ENCODE assay signal across 9 cellular contexts in the genomic region with DNA sequence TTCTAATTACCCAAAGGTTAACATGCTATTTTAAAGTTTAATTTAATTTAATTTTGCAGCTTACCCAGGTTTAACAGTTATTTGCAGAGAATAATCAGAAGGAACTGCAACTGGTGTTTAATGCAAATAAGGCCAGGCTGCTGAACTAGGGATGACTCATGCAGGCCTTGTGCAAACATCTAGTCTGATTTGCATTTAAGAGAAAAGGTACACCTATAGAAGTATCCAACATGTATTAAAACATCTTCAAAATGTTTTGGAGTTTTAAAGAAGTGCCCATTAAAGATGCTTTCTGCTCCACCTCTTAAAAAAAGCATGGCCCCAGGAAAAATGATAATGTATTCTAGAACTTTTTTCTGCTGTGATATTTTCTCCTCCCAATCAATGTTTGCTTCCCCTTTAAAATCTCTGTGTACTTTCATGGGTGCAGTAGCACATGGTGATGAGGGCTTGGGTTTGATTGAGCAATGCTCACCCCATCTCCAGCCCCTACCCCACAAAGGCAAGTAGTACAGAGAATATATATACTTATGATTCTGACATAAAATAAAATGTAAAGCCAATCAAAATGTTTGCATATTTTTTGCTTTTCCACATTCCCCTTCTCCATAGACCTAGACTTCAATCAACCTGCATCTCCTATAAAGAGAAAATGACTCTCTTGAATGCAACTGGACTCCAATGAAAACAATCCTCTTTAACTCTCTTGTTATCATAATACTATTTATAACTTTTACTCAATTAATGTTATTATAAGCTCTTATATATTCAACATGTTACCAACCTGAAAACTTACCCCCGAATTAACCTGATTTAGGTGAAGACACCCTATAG. TPM values are rescaled to one million over a fixed set of nuclear protein-coding genes. Genes with fewer than 3 reads are reported as not detected.
A peak's percentile ranks its signal among the peaks of the same experiment; 100 is the strongest.
DNase-seq lines count a peak whose midpoint lies in the region; ATAC-seq and TF ChIP-seq lines count a peak whose summit lies in the region.
"Had no signal": no experiment of that assay in that cellular context is flagged by ENCODE, and none has a peak within 500 bp of the region (broad histone marks: within the 10 kb centered on the region; RNA-seq: fewer than 3 reads in every experiment).

No MANE protein-coding gene starts in this region.

- no peak overlapping the region for H3K56ac ChIP-seq in mesendoderm (ENCODE audit: low read length)

- intact Hi-C loops in testis (cut with DNase I; ENCODE audit: low total_unique reads) = no loop called here

- no peaks in the 10 kb centered on the region for H3F3A ChIP-seq in SU-DHL-6 (ENCODE audit: insufficient read depth)

- no peaks in the 10 kb centered on the region for H3K9me3 ChIP-seq in SU-DHL-6 (ENCODE audit: insufficient read depth, low read length)
- no peaks in the 10 kb centered on the region for H3K9me3 ChIP-seq in testis
- H3K9me3 ChIP-seq: HAP-1 had no signal

- no peaks in the 10 kb centered on the region for H3K36me3 Mint-ChIP-seq in activated naive CD8-positive, alpha-beta T cell treated with anti-CD3 and anti-CD28 coated beads for 36 hours

- no peak overlapping the region for H2AK5ac ChIP-seq in mesendoderm (ENCODE audit: low read length)

- no peak overlapping the region for H4K5ac ChIP-seq in mesendoderm (ENCODE audit: low read length)

- H3K79me1 ChIP-seq in mesendoderm (ENCODE audit: low read length) = no peaks in the 10 kb centered on the region

- H3K4me3 ChIP-seq in SU-DHL-6 (ENCODE audit: insufficient read depth, low read length, poor library complexity, severe bottlenecking) (no peak overlapping the region), mesendoderm (ENCODE audit: low read length) (no peak overlapping the region), testis (no peak overlapping the region)
- H3K4me3 ChIP-seq: HAP-1 had no signal

- no peak overlapping the region for H2BK5ac ChIP-seq in mesendoderm (ENCODE audit: low read length)

- TF ChIP-seq CTCF in SU-DHL-6 (IDR thresholded peaks at IDR 0.05; ENCODE audit: insufficient read depth, low read length, poor library complexity, severe bottlenecking) (no peak), testis (IDR thresholded peaks at IDR 0.05) (no peak)

- H2BK15ac ChIP-seq in mesendoderm (replicated peaks; ENCODE audit: low read depth) = no peak overlapping the region

- H3K4me3 Mint-ChIP-seq in activated naive CD8-positive, alpha-beta T cell treated with anti-CD3 and anti-CD28 coated beads for 36 hours = no peak overlapping the region

- H3K79me2 ChIP-seq in SU-DHL-6 (ENCODE audit: insufficient read depth, low read length) (no peaks in the 10 kb centered on the region), mesendoderm (ENCODE audit: control insufficient read depth, insufficient read depth, low read length) (no peaks in the 10 kb centered on the region)

- TF ChIP-seq POLR2A in testis (IDR thresholded peaks at IDR 0.05) = no peak

- H3K27me3 ChIP-seq in SU-DHL-6 (ENCODE audit: low read length) (no peaks in the 10 kb centered on the region), mesendoderm (ENCODE audit: insufficient read depth, low read length, poor library complexity) (no peaks in the 10 kb centered on the region), testis (no peaks in the 10 kb centered on the region)

- no peak overlapping the region for H3K4ac ChIP-seq in mesendoderm (ENCODE audit: low read depth, low read length)

- H3K27ac ChIP-seq in SU-DHL-6 (ENCODE audit: low read depth, low read length) = no peak overlapping the region
- H3K27ac ChIP-seq in mesendoderm (ENCODE audit: low read depth, low read length) = no peak overlapping the region
- H3K27ac ChIP-seq in testis = no peak overlapping the region

- DNase-seq in EH (ENCODE audit: low read depth) (peak; percentile 56), HT-29 (ENCODE audit: low spot score) (peak; percentile 73), mesendoderm (peak; percentile 51), testis (no peak)
- DNase-seq in stimulated activated CD4-positive, alpha-beta T cell treated with anti-CD3 and anti-CD28 coated beads, Interleukin-2, amount 100 ng/mL, for 48 hours = no peak
- DNase-seq in activated naive CD8-positive, alpha-beta T cell treated with anti-CD3 and anti-CD28 coated beads for 36 hours = no peak

- no peak overlapping the region for H3K23ac ChIP-seq in mesendoderm (ENCODE audit: low read length)

- H3K27me3 Mint-ChIP-seq in activated naive CD8-positive, alpha-beta T cell treated with anti-CD3 and anti-CD28 coated beads for 36 hours = no peaks in the 10 kb centered on the region

- 0 out of 2 replicates have a peak, but pooled peaks cover 5% of the 10 kb centered on the region for H4K20me1 ChIP-seq in SU-DHL-6 (ENCODE audit: low read depth, low read length)

- H2AFZ ChIP-seq in SU-DHL-6 (ENCODE audit: low read depth, low read length, severe bottlenecking) = no peak overlapping the region

- peak overlapping the region; percentile 60 for H3K18ac ChIP-seq in mesendoderm (ENCODE audit: low read length)

- 100% methylated on average over 1 of the region's 1 CpG for WGBS in mesendoderm (ENCODE audit: extremely low coverage, insufficient coverage, low lambda C conversion rate)
- WGBS in testis, 2 donors = 94 to 95% methylated on average over 1 of the region's 1 CpG

- H3K9me2 ChIP-seq in SU-DHL-6 (replicated peaks; ENCODE audit: insufficient read depth, low read length) = no peaks in the 10 kb centered on the region

- H3K9ac ChIP-seq in SU-DHL-6 (ENCODE audit: low read length) (no peak overlapping the region), mesendoderm (ENCODE audit: low read length) (no peak overlapping the region)

- peak overlapping the region; percentile 17 for H3K4me2 ChIP-seq in SU-DHL-6 (ENCODE audit: low read depth, low read length, poor library complexity, severe bottlenecking)
- no peak overlapping the region for H3K4me2 ChIP-seq in mesendoderm (ENCODE audit: low read length)

- H3K36me3 ChIP-seq in SU-DHL-6 (ENCODE audit: low read length) = no peaks in the 10 kb centered on the region
- H3K36me3 ChIP-seq in mesendoderm (ENCODE audit: control insufficient read depth, insufficient read depth, low read length) = no peaks in the 10 kb centered on the region
- no peaks in the 10 kb centered on the region for H3K36me3 ChIP-seq in testis (ENCODE audit: low read depth, missing control alignments)
- H3K36me3 ChIP-seq: HAP-1 had no signal

- peaks cover 2% of the 10 kb centered on the region for H3K4me1 ChIP-seq in mesendoderm (ENCODE audit: control insufficient read depth, low read depth, low read length)
- H3K4me1 ChIP-seq in testis = no peaks in the 10 kb centered on the region

- no peak overlapping the region for H4K8ac ChIP-seq in mesendoderm (ENCODE audit: low read depth, low read length)

- no peak overlapping the region for H2BK120ac ChIP-seq in mesendoderm (ENCODE audit: low read depth, low read length)

- H3K4me1 Mint-ChIP-seq in activated naive CD8-positive, alpha-beta T cell treated with anti-CD3 and anti-CD28 coated beads for 36 hours = peaks cover 16% of the 10 kb centered on the region

- peak; percentile 96 for ATAC-seq in GM21529 (IDR thresholded peaks at IDR 0.05; ENCODE audit: unreplicated experiment)

- no peak overlapping the region for H3K27ac Mint-ChIP-seq in activated naive CD8-positive, alpha-beta T cell treated with anti-CD3 and anti-CD28 coated beads for 36 hours

- H3K9me3 Mint-ChIP-seq in activated naive CD8-positive, alpha-beta T cell treated with anti-CD3 and anti-CD28 coated beads for 36 hours = no peaks in the 10 kb centered on the region

RNA-seq across cellular contexts. Expression of a gene that starts 54.1 kb away (rescaled TPM):
- 25.8 and 34.0 TPM in 2 replicates for total RNA-seq in HT-29 (2014; rRNA removed; shearing (Covaris generic))
- polyA plus RNA-seq in mesendoderm (2013, experiment 1 of 2) = 2.4 TPM
- 2.4 TPM for polyA plus RNA-seq in mesendoderm (2013, experiment 2 of 2)
- 1 to 10 TPM; 1.4 to 1.5 TPM for total RNA-seq in activated naive CD8-positive, alpha-beta T cell treated with anti-CD3 and anti-CD28 coated beads for 36 hours
- total RNA-seq in testis = 1 to 10 TPM; 1.6 to 1.7 TPM
- polyA plus RNA-seq in testis (ENCODE audit: insufficient read depth, low read depth, low replicate concordance) = 3.0 TPM

Comparison
In these comparisons a context has a peak if more than half of its experiments do, and no peak if none do; other contexts are left out.
1. DNase-seq: peak in EH (single experiment), HT-29 (single experiment) and mesendoderm (single experiment); none in stimulated activated CD4-positive, alpha-beta T cell treated with anti-CD3 and anti-CD28 coated beads, Interleukin-2, amount 100 ng/mL, for 48 hours (0 of 2), activated naive CD8-positive, alpha-beta T cell treated with anti-CD3 and anti-CD28 coated beads for 36 hours (single experiment) and testis (single experiment).
2. RNA of a gene that starts 54.1 kb away (total RNA-seq): 25.8 to 34.0 TPM in HT-29; 1.6 to 1.7 TPM in testis and 1.4 to 1.5 TPM in activated naive CD8-positive, alpha-beta T cell treated with anti-CD3 and anti-CD28 coated beads for 36 hours; every median in the first group is over 10 times any median in the second.